8 cellular contexts compared by ENCODE assay signal in genomic region chr1:11979818-11980675, GRCh38.
DNase-seq lines count a peak whose midpoint lies in the region; ATAC-seq and TF ChIP-seq lines count a peak whose summit lies in the region.

Gene MFN2 (plus strand): TSS chr1:11980444. CDS start chr1:11989169, 8,725 bp downstream.

- TF ChIP-seq CTCF in AG09309 (IDR thresholded peaks at IDR 0.05; ENCODE audit: control insufficient read depth, insufficient read depth, low read depth, low read length, missing control alignments) = no peak

- H3K9me3 Mint-ChIP-seq in central memory CD8-positive, alpha-beta T cell = no peaks in the 10 kb centered on the region

- ATAC-seq in GM19025 (IDR thresholded peaks at IDR 0.05; ENCODE audit: low read depth, unreplicated experiment) = peak; percentile 92
- peak; percentile 91 for ATAC-seq in HG03342 (IDR thresholded peaks at IDR 0.05; ENCODE audit: unreplicated experiment)
- ATAC-seq in central memory CD8-positive, alpha-beta T cell (replicated peaks; ENCODE audit: extremely low read depth, poor library complexity, severe bottlenecking) = peak; percentile 92

- peak within 1 kb of the TSS; percentile 92 for H3K4me3 Mint-ChIP-seq in central memory CD8-positive, alpha-beta T cell

- no peaks in the 10 kb centered on the region for H3K27me3 Mint-ChIP-seq in central memory CD8-positive, alpha-beta T cell

- H3K27ac Mint-ChIP-seq in central memory CD8-positive, alpha-beta T cell (ENCODE audit: low read depth) = peak within 1 kb of the TSS; percentile 98

- peaks cover 45% of the 10 kb centered on the region for H3K4me1 Mint-ChIP-seq in central memory CD8-positive, alpha-beta T cell

- peaks cover 31% of the 10 kb centered on the region for H3K36me3 Mint-ChIP-seq in central memory CD8-positive, alpha-beta T cell (ENCODE audit: insufficient read depth)

- DNase-seq in AG09309 (ENCODE audit: low read depth) (peak; percentile 79), NCI-H446 (lab: John Stamatoyannopoulos, UW) (peak; percentile 98 to 99), iris pigment epithelial cell (ENCODE audit: low read depth) (peak; percentile 97)
- DNase-seq in activated CD4-positive, CD25-positive, alpha-beta regulatory T cell treated with anti-CD3 and anti-CD28 coated beads, Interleukin-2, amount 50 U/mL, for 16 hours (ENCODE audit: low read depth, low spot score) = peak; percentile 93
- DNase-seq in central memory CD8-positive, alpha-beta T cell (ENCODE audit: low spot score in 2 of 2) = peak; percentile 82 to 91
- DNase-seq in stimulated activated CD4-positive, alpha-beta T cell treated with anti-CD3 and anti-CD28 coated beads, Interleukin-12 subunit alpha, Interleukin-12 subunit beta, amount 100 ng/mL, for 4 hours = peak; percentile 89

- H3K4me3 ChIP-seq in AG09309 (ENCODE audit: control insufficient read depth, low read depth, low read length) = peak within 1 kb of the TSS; percentile 97

Comparison
In these comparisons a context has a peak if more than half of its experiments do, and no peak if none do; other contexts are left out.
1. Peak in every context shown above with its lines: DNase-seq, ATAC-seq and H3K4me3 ChIP-seq.